In genomic region chr19:55034751-55035150, GRCh38 we compare ENCODE assay signal across 1 cellular context.
TF ChIP-seq lines count a peak whose summit lies in the region.

No MANE protein-coding gene starts in this region.

TF ChIP-seq in K562, 482 proteins besides CTCF, POLR2A, EP300 and RAD21:
- peak; percentile 21; the same call in 1 of the 2 replicates for TF ChIP-seq ZBTB33 (CRISPR knock-in tag; IDR thresholded peaks at IDR 0.05)
- TF ChIP-seq ZBTB43 (CRISPR knock-in tag; IDR thresholded peaks at IDR 0.05), result no peak
- TF ChIP-seq TFAP4 (CRISPR knock-in tag; IDR thresholded peaks at IDR 0.05; ENCODE audit: borderline replicate concordance), result peak; percentile 34; the same call in 1 of the 2 replicates
- TF ChIP-seq ZNF324 (CRISPR knock-in tag; IDR thresholded peaks at IDR 0.05), result no peak
- TF ChIP-seq RBFOX2 (IDR thresholded peaks at IDR 0.05; ENCODE audit: low read depth, low read length), result peak; percentile 49; the same call in 1 of the 2 replicates
- TF ChIP-seq POLR2G (IDR thresholded peaks at IDR 0.05; ENCODE audit: low read depth, low read length), result peak; percentile 59
